1 cellular context compared by ENCODE assay signal in the genomic region with DNA sequence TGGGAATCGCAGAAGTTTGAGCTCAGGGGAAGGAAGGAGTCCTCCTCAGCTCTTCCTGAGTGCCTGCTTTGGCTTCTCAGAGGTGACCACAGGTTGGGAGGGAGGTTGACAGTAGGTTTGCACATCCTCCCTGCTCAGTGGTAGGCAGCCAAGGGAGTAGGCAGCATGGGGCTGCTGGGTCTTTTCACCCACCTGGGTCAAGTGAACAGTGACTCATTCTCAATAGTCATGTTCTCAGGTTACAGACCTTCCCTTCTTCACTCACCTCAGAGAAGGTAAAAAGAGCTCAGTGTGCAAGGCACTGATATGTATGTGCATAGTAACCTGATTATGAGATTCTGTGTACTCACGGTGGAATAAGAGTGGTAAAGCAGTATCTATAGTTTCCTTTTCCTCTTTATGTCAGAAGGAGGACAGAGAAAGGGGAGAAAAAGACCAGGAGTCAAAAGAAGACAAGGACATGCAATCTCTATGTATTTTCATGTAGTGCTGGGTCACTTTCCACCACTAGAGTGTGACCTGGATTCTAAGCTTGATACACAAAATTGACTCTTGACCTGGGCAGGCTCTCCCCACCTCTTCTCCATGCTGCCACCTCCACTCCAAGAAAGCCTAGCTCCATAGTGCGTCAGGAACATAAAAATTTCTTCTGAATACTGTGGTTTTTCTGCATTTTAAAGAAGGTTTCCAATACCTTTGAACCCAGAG.
TF ChIP-seq lines count a peak whose summit lies in the region.

No MANE protein-coding gene starts in this region.

TF ChIP-seq in A549, 52 proteins besides CTCF, POLR2A, EP300 and RAD21 (continued from another document):
- TF ChIP-seq, protein P1, sequence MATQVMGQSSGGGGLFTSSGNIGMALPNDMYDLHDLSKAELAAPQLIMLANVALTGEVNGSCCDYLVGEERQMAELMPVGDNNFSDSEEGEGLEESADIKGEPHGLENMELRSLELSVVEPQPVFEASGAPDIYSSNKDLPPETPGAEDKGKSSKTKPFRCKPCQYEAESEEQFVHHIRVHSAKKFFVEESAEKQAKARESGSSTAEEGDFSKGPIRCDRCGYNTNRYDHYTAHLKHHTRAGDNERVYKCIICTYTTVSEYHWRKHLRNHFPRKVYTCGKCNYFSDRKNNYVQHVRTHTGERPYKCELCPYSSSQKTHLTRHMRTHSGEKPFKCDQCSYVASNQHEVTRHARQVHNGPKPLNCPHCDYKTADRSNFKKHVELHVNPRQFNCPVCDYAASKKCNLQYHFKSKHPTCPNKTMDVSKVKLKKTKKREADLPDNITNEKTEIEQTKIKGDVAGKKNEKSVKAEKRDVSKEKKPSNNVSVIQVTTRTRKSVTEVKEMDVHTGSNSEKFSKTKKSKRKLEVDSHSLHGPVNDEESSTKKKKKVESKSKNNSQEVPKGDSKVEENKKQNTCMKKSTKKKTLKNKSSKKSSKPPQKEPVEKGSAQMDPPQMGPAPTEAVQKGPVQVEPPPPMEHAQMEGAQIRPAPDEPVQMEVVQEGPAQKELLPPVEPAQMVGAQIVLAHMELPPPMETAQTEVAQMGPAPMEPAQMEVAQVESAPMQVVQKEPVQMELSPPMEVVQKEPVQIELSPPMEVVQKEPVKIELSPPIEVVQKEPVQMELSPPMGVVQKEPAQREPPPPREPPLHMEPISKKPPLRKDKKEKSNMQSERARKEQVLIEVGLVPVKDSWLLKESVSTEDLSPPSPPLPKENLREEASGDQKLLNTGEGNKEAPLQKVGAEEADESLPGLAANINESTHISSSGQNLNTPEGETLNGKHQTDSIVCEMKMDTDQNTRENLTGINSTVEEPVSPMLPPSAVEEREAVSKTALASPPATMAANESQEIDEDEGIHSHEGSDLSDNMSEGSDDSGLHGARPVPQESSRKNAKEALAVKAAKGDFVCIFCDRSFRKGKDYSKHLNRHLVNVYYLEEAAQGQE (IDR thresholded peaks at IDR 0.05), result no peak
- TF ChIP-seq GATA3 (IDR thresholded peaks at IDR 0.05; ENCODE audit: borderline replicate concordance), result no peak
- no peak for TF ChIP-seq JUN (IDR thresholded peaks at IDR 0.05)
- TF ChIP-seq, protein P2, sequence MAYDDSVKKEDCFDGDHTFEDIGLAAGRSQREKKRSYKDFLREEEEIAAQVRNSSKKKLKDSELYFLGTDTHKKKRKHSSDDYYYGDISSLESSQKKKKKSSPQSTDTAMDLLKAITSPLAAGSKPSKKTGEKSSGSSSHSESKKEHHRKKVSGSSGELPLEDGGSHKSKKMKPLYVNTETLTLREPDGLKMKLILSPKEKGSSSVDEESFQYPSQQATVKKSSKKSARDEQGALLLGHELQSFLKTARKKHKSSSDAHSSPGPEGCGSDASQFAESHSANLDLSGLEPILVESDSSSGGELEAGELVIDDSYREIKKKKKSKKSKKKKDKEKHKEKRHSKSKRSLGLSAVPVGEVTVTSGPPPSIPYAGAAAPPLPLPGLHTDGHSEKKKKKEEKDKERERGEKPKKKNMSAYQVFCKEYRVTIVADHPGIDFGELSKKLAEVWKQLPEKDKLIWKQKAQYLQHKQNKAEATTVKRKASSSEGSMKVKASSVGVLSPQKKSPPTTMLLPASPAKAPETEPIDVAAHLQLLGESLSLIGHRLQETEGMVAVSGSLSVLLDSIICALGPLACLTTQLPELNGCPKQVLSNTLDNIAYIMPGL (CRISPR knock-in tag; IDR thresholded peaks at IDR 0.05; ENCODE audit: borderline replicate concordance), result no peak
- TF ChIP-seq KDM1A (IDR thresholded peaks at IDR 0.05; ENCODE audit: low read depth), result no peak
- TF ChIP-seq, protein P3, sequence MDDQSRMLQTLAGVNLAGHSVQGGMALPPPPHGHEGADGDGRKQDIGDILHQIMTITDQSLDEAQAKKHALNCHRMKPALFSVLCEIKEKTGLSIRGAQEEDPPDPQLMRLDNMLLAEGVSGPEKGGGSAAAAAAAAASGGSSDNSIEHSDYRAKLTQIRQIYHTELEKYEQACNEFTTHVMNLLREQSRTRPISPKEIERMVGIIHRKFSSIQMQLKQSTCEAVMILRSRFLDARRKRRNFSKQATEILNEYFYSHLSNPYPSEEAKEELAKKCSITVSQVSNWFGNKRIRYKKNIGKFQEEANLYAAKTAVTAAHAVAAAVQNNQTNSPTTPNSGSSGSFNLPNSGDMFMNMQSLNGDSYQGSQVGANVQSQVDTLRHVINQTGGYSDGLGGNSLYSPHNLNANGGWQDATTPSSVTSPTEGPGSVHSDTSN (IDR thresholded peaks at IDR 0.05), result no peak
- TF ChIP-seq RNF2 (IDR thresholded peaks at IDR 0.05; ENCODE audit: borderline replicate concordance, low read depth), result no peak
- TF ChIP-seq FOSB (CRISPR knock-in tag; IDR thresholded peaks at IDR 0.05), result no peak
- no peak for TF ChIP-seq ESRRA (IDR thresholded peaks at IDR 0.05; ENCODE audit: borderline replicate concordance, low read length)
- TF ChIP-seq CEBPB (IDR thresholded peaks at IDR 0.05), result no peak
- no peak for TF ChIP-seq SREBF2 (IDR thresholded peaks at IDR 0.05)
- no peak for TF ChIP-seq FOSL2 (IDR thresholded peaks at IDR 0.05)
- no peak for TF ChIP-seq FOSL2 (CRISPR knock-in tag; IDR thresholded peaks at IDR 0.05)
- no peak for TF ChIP-seq RFX5 (IDR thresholded peaks at IDR 0.05)
- no peak for TF ChIP-seq HOXA7 (CRISPR knock-in tag; IDR thresholded peaks at IDR 0.05)
- TF ChIP-seq, protein P4, sequence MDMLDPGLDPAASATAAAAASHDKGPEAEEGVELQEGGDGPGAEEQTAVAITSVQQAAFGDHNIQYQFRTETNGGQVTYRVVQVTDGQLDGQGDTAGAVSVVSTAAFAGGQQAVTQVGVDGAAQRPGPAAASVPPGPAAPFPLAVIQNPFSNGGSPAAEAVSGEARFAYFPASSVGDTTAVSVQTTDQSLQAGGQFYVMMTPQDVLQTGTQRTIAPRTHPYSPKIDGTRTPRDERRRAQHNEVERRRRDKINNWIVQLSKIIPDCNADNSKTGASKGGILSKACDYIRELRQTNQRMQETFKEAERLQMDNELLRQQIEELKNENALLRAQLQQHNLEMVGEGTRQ (IDR thresholded peaks at IDR 0.05), result no peak
- no peak for TF ChIP-seq BHLHE40 (IDR thresholded peaks at IDR 0.05; ENCODE audit: low read depth, low read length)
- TF ChIP-seq TP53 (CRISPR knock-in tag; IDR thresholded peaks at IDR 0.05), result no peak
